9 cellular contexts compared by ENCODE assay signal in the genomic region with DNA sequence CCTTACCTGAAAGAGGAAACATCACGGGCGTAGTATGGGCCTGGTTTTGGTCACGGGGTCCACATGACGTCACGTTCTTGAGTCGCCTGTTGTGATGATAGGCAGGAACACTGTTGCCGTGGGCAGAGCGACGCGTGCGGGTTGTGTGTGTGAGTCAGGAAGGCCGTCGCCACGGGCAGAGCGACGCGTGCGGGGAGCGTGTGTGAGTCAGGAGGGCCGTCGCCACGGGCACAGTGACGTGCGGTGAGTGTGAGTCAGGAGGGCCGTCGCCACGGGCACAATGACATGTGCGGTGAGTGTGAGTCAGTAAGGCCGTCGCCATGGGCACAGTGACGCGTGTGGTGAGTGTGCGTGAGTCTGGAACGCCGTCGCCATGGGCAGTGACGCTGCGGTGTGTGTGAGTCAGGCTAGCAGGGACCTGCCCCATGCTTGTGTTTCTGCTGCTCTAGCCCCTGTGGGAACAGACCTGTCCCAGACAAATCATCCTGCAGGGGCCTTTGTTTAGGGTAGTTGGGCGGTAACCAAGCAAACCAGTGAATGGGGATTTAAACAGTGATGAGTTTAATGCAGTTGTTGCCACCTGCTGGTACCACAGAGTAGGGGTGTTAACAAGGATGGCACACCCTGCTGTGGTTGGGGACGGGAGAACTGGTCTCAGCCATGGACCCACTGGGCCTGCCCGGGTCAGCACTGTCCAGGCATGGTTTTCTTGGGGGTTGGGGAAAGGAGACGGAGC. TPM values are rescaled to one million over a fixed set of nuclear protein-coding genes. Genes with fewer than 3 reads are reported as not detected.
A peak's percentile ranks its signal among the peaks of the same experiment; 100 is the strongest.
DNase-seq lines count a peak whose midpoint lies in the region; ATAC-seq and TF ChIP-seq lines count a peak whose summit lies in the region.
"Had no signal": no experiment of that assay in that cellular context is flagged by ENCODE, and none has a peak within 500 bp of the region (broad histone marks: within the 10 kb centered on the region; RNA-seq: fewer than 3 reads in every experiment).

No MANE protein-coding gene starts in this region.

- WGBS in GM23248 (ENCODE audit: low coverage in 1 of 2, low lambda C conversion rate in 2 of 2, missing lambda C conversion rate in 2 of 2), 2 experiments: 90 to 91% methylated on average over 42 of the region's 42 CpGs
- 68% methylated on average over 42 of the region's 42 CpGs for WGBS in lower leg skin, 2 donors

- peak; percentile 54 for TF ChIP-seq CTCF in RWPE2 (IDR thresholded peaks at IDR 0.05; ENCODE audit: poor library complexity, severe bottlenecking)
- no peak for TF ChIP-seq CTCF in lower leg skin (IDR thresholded peaks at IDR 0.05)
- no peak for TF ChIP-seq CTCF in colonic mucosa (IDR thresholded peaks at IDR 0.05)

- no peaks in the 10 kb centered on the region for H3K4me1 ChIP-seq in GM23248 (ENCODE audit: insufficient read depth)
- H3K4me1 ChIP-seq in RWPE2 (ENCODE audit: insufficient read depth, poor library complexity, severe bottlenecking): peaks cover 15% of the 10 kb centered on the region
- no peaks in the 10 kb centered on the region for H3K4me1 ChIP-seq in colonic mucosa

- peak overlapping the region; percentile 16 for H3K27ac Mint-ChIP-seq in activated naive CD8-positive, alpha-beta T cell

- H3K36me3 Mint-ChIP-seq in activated naive CD8-positive, alpha-beta T cell: peaks cover 12% of the 10 kb centered on the region

- H3K9me2 ChIP-seq in GM23248 (ENCODE audit: insufficient read depth): no peaks in the 10 kb centered on the region

- peak; percentile 45 for DNase-seq in GM23248
- DNase-seq in RWPE2 (ENCODE audit: low spot score): peak; percentile 97
- peak; percentile 66 to 88 for DNase-seq in lower leg skin (ENCODE audit: low spot score in 2 of 2)
- peak; percentile 61 to 84 for DNase-seq in stimulated activated CD8-positive, alpha-beta memory T cell treated with anti-CD3 and anti-CD28 coated beads, Interleukin-7, amount 100 ng/mL, for 48 hours (ENCODE audit: extremely low read depth in 1 of 2, low read depth in 1 of 2)
- DNase-seq in NCI-H2107 treated with DMSO at 0.1 percent for 48 hours (lab: John Stamatoyannopoulos, UW; ENCODE audit: unreplicated experiment): no peak
- DNase-seq in colonic mucosa: no peak

- H3K4me3 ChIP-seq in GM23248: no peak overlapping the region
- no peak overlapping the region for H3K4me3 ChIP-seq in RWPE2 (ENCODE audit: severe bottlenecking)
- no peak overlapping the region for H3K4me3 ChIP-seq in lower leg skin (ENCODE audit: low read depth, poor library complexity, severe bottlenecking)
- H3K4me3 ChIP-seq in colonic mucosa: no peak overlapping the region

- H3K9me3 ChIP-seq in GM23248 (ENCODE audit: low read depth) (no peaks in the 10 kb centered on the region), RWPE2 (ENCODE audit: severe bottlenecking) (no peaks in the 10 kb centered on the region), colonic mucosa (no peaks in the 10 kb centered on the region)

- H3K27ac ChIP-seq in GM23248 (no peak overlapping the region), RWPE2 (ENCODE audit: poor library complexity, severe bottlenecking) (peak overlapping the region; percentile 59), colonic mucosa (no peak overlapping the region)
- H3K27ac ChIP-seq: KMS-11 had no signal

- H3K9me3 Mint-ChIP-seq in activated naive CD8-positive, alpha-beta T cell (ENCODE audit: low read depth): no peaks in the 10 kb centered on the region

- H3K36me3 ChIP-seq in GM23248 (ENCODE audit: low read depth) (no peaks in the 10 kb centered on the region), RWPE2 (ENCODE audit: low read depth) (peaks cover 71% of the 10 kb centered on the region), colonic mucosa (no peaks in the 10 kb centered on the region)

- no peaks in the 10 kb centered on the region for H4K20me1 ChIP-seq in GM23248 (ENCODE audit: insufficient read depth)

- no peak overlapping the region for H3K4me2 ChIP-seq in GM23248 (ENCODE audit: unreplicated experiment)
- H3K4me2 ChIP-seq: KMS-11 had no signal

- H3K27me3 ChIP-seq in GM23248 (replicated peaks; ENCODE audit: insufficient read depth) (no peaks in the 10 kb centered on the region), RWPE2 (ENCODE audit: insufficient read depth, poor library complexity, severe bottlenecking) (no peaks in the 10 kb centered on the region), colonic mucosa (no peaks in the 10 kb centered on the region)

- no peaks in the 10 kb centered on the region for H3K79me2 ChIP-seq in GM23248 (ENCODE audit: insufficient read depth)

- in situ Hi-C loops in GM23248 (cut with MboI): no loop called here

- H3F3A ChIP-seq in GM23248 (ENCODE audit: insufficient read depth): no peaks in the 10 kb centered on the region

- H3K9ac ChIP-seq in GM23248 (no peak overlapping the region), colonic mucosa (ENCODE audit: low read depth in 2 of 2, low read length in 2 of 2) (no peak overlapping the region)
- H3K9ac ChIP-seq: KMS-11 had no signal

- intact Hi-C loops in lower leg skin (cut with DNase I; ENCODE audit: low total_unique reads): no loop called here
- intact Hi-C loops in colonic mucosa (cut with DNase I): no loop called here

- H3K4me3 Mint-ChIP-seq in activated naive CD8-positive, alpha-beta T cell: no peak overlapping the region

- peaks cover 1% of the 10 kb centered on the region for H3K4me1 Mint-ChIP-seq in activated naive CD8-positive, alpha-beta T cell (ENCODE audit: low read depth)

- no peak for TF ChIP-seq POLR2A in lower leg skin (IDR thresholded peaks at IDR 0.05)

- H3K27me3 Mint-ChIP-seq in activated naive CD8-positive, alpha-beta T cell: no peaks in the 10 kb centered on the region

- H2AFZ ChIP-seq in GM23248: no peak overlapping the region

- ATAC-seq in RWPE2 (ENCODE audit: low read depth): peak; percentile 91
- ATAC-seq in GM18909 (IDR thresholded peaks at IDR 0.05; ENCODE audit: poor library complexity, unreplicated experiment): no peak

RNA-seq across cellular contexts. Expression of a gene that starts 19.8 kb away (rescaled TPM):
- 19.5 and 24.0 TPM in 2 replicates for total RNA-seq in GM23248 (2014; rRNA removed; shearing (Covaris generic))
- polyA plus RNA-seq in GM23248 (2016; fragmentation: Nextera tagmentation; extraction: Ambion mirVana): 20.4 and 25.9 TPM in 2 replicates
- 1 to 10 TPM in 3 of 4 donors, under 1 TPM in 1; 0.53 to 3.0 (median 1.6) TPM for total RNA-seq in lower leg skin
- 10 to 100 TPM in 1 of 2 donors, 1 to 10 TPM in 1; 5.8 to 18.1 TPM for total RNA-seq in colonic mucosa

RNA-seq across cellular contexts. Expression of a gene that starts 19.9 kb away (rescaled TPM):
- total RNA-seq in GM23248 (2014; rRNA removed; shearing (Covaris generic)): 25.9 and 30.6 TPM in 2 replicates
- polyA plus RNA-seq in GM23248 (2016; fragmentation: Nextera tagmentation; extraction: Ambion mirVana): 16.8 and 18.2 TPM in 2 replicates
- total RNA-seq in lower leg skin (10 to 100 TPM; 27.5 to 49.6 (median 28.6) TPM), colonic mucosa (10 to 100 TPM; 22.3 to 41.8 TPM)

Comparison
In these comparisons a context has a peak if more than half of its experiments do, and no peak if none do; other contexts are left out.
1. DNase-seq: peak in GM23248 (single experiment), RWPE2 (single experiment), lower leg skin (2 of 2) and stimulated activated CD8-positive, alpha-beta memory T cell treated with anti-CD3 and anti-CD28 coated beads, Interleukin-7, amount 100 ng/mL, for 48 hours (2 of 2); none in NCI-H2107 treated with DMSO at 0.1 percent for 48 hours (single experiment) and colonic mucosa (single experiment).